ENCODE assay signal across 24 cellular contexts in the genomic region with DNA sequence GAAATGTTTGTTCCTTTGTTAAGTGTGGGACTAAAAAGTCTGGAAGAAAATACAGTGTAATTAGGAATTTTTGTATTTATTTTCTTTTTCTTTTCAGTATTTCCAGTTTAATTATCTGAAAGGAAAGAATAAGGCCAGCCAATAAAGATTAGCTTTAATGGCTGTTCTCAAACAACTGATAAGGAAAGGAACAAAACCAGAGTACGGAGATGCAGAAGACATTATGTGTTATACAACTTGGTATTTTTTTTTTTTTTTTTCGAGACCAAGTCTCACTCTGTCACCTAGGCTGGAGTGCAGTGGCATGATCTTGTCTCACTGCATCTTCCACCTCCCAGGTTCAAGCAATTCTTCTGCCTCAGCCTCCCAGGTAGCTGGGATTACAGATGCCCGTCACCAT.
"Had no signal": no experiment of that assay in that cellular context is flagged by ENCODE, and none has a peak within 500 bp of the region (broad histone marks: within the 10 kb centered on the region; RNA-seq: fewer than 3 reads in every experiment).

No MANE protein-coding gene starts in this region.

- H3K9me3 ChIP-seq: MG63, SK-N-SH had no signal

- H3K27ac ChIP-seq: RWPE1 had no signal

- DNase-seq: IMR-90, Karpas-422, KG1, MG63, NCI-H1092, NCI-H1105 treated with DMSO at 0.1 percent for 48 hours, NCI-H1417 treated with DMSO at 0.1 percent for 48 hours, NCI-H146, NCI-H187, NCI-H2029, NCI-H2081 treated with DMSO at 0.1 percent for 48 hours, NCI-H2171, NCI-H226, NCI-H446, NCI-H510A, NCI-H524 treated with DMSO at 0.1 percent for 48 hours, NCI-H69, NCI-H774, PC-3, SHP77, SK-N-SH, SW 1271 had no signal

- FAIRE-seq: HepG2 had no signal

- H3K4me3 ChIP-seq: MG63 had no signal

- H3K27me3 ChIP-seq: MG63 had no signal

- H3K36me3 ChIP-seq: MG63 had no signal
